1 cellular context compared by ENCODE assay signal in genomic region chr4:32735856-32736590, GRCh38.
TF ChIP-seq lines count a peak whose summit lies in the region.

No MANE protein-coding gene starts in this region.

TF ChIP-seq in H1, 55 proteins besides CTCF, POLR2A, EP300 and RAD21 (continued from another document):
- TF ChIP-seq CBX8 (IDR thresholded peaks at IDR 0.05; ENCODE audit: borderline replicate concordance, low read depth, low read length): no peak
- TF ChIP-seq CBX5 (IDR thresholded peaks at IDR 0.05; ENCODE audit: low read depth, low read length): no peak
- no peak for TF ChIP-seq NRF1 (IDR thresholded peaks at IDR 0.05; ENCODE audit: low read depth, low read length)
- no peak for TF ChIP-seq SP1 (IDR thresholded peaks at IDR 0.05; ENCODE audit: low read depth, low read length)
- TF ChIP-seq E2F6 (IDR thresholded peaks at IDR 0.05): no peak
- TF ChIP-seq KDM4A (IDR thresholded peaks at IDR 0.05; ENCODE audit: low read depth, low read length, severe bottlenecking): no peak
- no peak for TF ChIP-seq RFX5 (IDR thresholded peaks at IDR 0.05; ENCODE audit: borderline replicate concordance, low read depth, low read length)
- TF ChIP-seq PHF8 (conservative IDR thresholded peaks at IDR 0.05; ENCODE audit: low read depth, low read length): no peak
- no peak for TF ChIP-seq SUZ12 (IDR thresholded peaks at IDR 0.05; ENCODE audit: low read length)
- no peak for TF ChIP-seq CHD7 (IDR thresholded peaks at IDR 0.05; ENCODE audit: insufficient replicate concordance, low read length)
- TF ChIP-seq MAFK (IDR thresholded peaks at IDR 0.05; ENCODE audit: low read depth, low read length): no peak
- TF ChIP-seq USF2 (IDR thresholded peaks at IDR 0.05; ENCODE audit: low read length): no peak
- no peak for TF ChIP-seq JUND (IDR thresholded peaks at IDR 0.05; ENCODE audit: low read length)
- TF ChIP-seq KDM5A (IDR thresholded peaks at IDR 0.05; ENCODE audit: low read length): no peak
- TF ChIP-seq CTBP2 (IDR thresholded peaks at IDR 0.05; ENCODE audit: borderline replicate concordance, insufficient read depth, insufficient read length, low read length): no peak
TF ChIP-seq in H1: peak in this region for 0.
